ENCODE assay signal across 37 cellular contexts in the genomic region with DNA sequence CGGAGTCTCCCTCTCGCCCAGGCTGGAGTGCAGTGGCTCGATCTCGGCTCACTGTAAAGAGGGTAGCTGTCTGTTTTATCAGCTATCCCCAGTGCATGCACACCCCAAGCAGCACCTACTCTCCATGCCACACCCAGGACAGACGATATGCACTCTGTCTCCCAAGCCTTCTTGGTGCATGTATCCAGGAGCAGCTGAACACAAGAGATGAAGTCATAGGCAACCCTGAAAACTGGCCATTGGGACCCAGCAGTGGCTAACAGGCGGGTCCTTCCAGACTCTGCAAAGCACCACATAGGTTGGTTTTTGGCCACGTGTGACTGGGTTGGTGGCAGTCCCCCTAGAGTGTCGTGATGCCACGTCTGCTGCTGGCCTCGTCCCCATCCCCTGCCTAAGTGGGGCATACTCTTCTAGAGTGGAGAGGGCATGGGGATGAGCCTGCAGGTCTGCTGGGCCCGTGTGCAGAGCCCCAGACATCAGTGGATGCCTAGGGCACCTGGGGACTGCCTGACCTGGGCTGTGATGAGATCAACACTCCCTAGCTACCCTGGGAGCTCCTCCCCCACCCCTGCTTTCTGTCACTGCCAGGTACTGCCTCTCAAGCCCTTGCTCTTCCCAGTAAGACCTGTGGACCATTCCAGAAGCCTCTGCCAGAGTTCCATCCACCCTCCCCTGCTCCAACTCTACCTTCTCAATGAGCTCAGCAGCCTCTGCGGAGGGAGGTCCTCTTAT. TPM values are rescaled to one million over a fixed set of nuclear protein-coding genes. Genes with fewer than 3 reads are reported as not detected.
DNase-seq lines count a peak whose midpoint lies in the region; TF ChIP-seq lines count a peak whose summit lies in the region.
"Had no signal": no experiment of that assay in that cellular context is flagged by ENCODE, and none has a peak within 500 bp of the region (broad histone marks: within the 10 kb centered on the region; RNA-seq: fewer than 3 reads in every experiment).

No MANE protein-coding gene starts in this region.

- no peak overlapping the region for H3K18ac ChIP-seq in neuronal stem cell (ENCODE audit: low read length)

- no peak overlapping the region for H2BK15ac ChIP-seq in neuronal stem cell (ENCODE audit: low read length)

- H3K9me3 Mint-ChIP-seq in endothelial cell (ENCODE audit: unreplicated experiment), result no peaks in the 10 kb centered on the region
- H3K9me3 Mint-ChIP-seq: activated CD4-positive, alpha-beta T cell treated with anti-CD3 and anti-CD28 coated beads, Interleukin-2, amount 10 ng/mL, durations not matched to agents 24 days and 14 days; activated T-cell treated with anti-CD3 and anti-CD28 coated beads, Interleukin-2, amount 50 U/mL, for 24 hours had no signal

- H3K79me1 ChIP-seq in neuronal stem cell (ENCODE audit: low read depth, low read length), result peaks cover 4% of the 10 kb centered on the region

- H3K4me3 Mint-ChIP-seq in endothelial cell (ENCODE audit: unreplicated experiment), result peak overlapping the region; percentile 59
- H3K4me3 Mint-ChIP-seq: activated CD4-positive, alpha-beta T cell treated with anti-CD3 and anti-CD28 coated beads, Interleukin-2, amount 10 ng/mL, durations not matched to agents 24 days and 14 days; activated naive CD8-positive, alpha-beta T cell treated with anti-CD3 and anti-CD28 coated beads, Interleukin-2, amount 10 ng/mL, durations not matched to agents 7 days and 5 days; activated T-cell treated with anti-CD3 and anti-CD28 coated beads, Interleukin-2, amount 50 U/mL, for 24 hours; HFFc6 had no signal

- peaks cover 0 to 3% of the 10 kb centered on the region in 2 donors for H3K36me3 ChIP-seq in neuronal stem cell (replicated peaks in 1 of 2; ENCODE audit: control insufficient read depth in 2 of 2, insufficient read depth in 2 of 2, low read length in 2 of 2)
- H3K36me3 ChIP-seq: ascending aorta, cardiac muscle cell, MG63, neutrophil had no signal

- no peak overlapping the region for H4K8ac ChIP-seq in neuronal stem cell (ENCODE audit: low read depth, low read length)

- peak overlapping the region; percentile 45 for H3K23ac ChIP-seq in neuronal stem cell (ENCODE audit: low read depth, low read length, poor library complexity)

- no peak for TF ChIP-seq CTCF in endothelial cell (IDR thresholded peaks at IDR 0.05; ENCODE audit: unreplicated experiment)

- DNase-seq in DMS53 (lab: John Stamatoyannopoulos, UW), result peak; percentile 50
- DNase-seq in DMS53 treated with DMSO at 0.1 percent for 48 hours (lab: John Stamatoyannopoulos, UW; ENCODE audit: unreplicated experiment), result no peak
- peak; percentile 15 for DNase-seq in NCI-H69 (lab: John Stamatoyannopoulos, UW)
- DNase-seq in endothelial cell (ENCODE audit: low spot score), result no peak
- DNase-seq in neuronal stem cell (ENCODE audit: low spot score), result no peak
- no peak for DNase-seq in Kasumi-1 (lab: John Stamatoyannopoulos, UW)
- no peak for DNase-seq in activated CD8-positive, alpha-beta memory T cell treated with anti-CD3 and anti-CD28 coated beads, Interleukin-2, amount 50 U/mL, for 4 hours
- DNase-seq in NCI-H226, result no peak
- DNase-seq: activated CD4-positive, alpha-beta T cell treated with anti-CD3 and anti-CD28 coated beads, Interleukin-2, amount 10 ng/mL, durations not matched to agents 24 days and 14 days; activated gamma-delta T cell treated with Interleukin-2 at 50 U/mL for 16 hours; activated naive CD8-positive, alpha-beta T cell treated with anti-CD3 and anti-CD28 coated beads, Interleukin-2, amount 10 ng/mL, durations not matched to agents 7 days and 5 days; activated T-cell treated with anti-CD3 and anti-CD28 coated beads, Interleukin-2, amount 50 U/mL, for 24 hours; Calu3; cortex of kidney; effector memory CD4-positive, alpha-beta T cell; HFFc6; KG1; kidney glomerular epithelial cell; MG63; NCI-H1105; NCI-H187; NCI-H2171 treated with DMSO at 0.1 percent for 48 hours; Right ventricle myocardium superior; stimulated activated CD4-positive, alpha-beta T cell treated with anti-CD3 and anti-CD28 coated beads, Interleukin-1b, Interleukin-23, amount 100 ng/mL, for 48 hours; stimulated activated naive CD8-positive, alpha-beta T cell treated with anti-CD3 and anti-CD28 coated beads, Interleukin-15, Interleukin-2, amounts not matched to agents 100 U/mL and 50 U/mL, for 24 hours; testis had no signal

- H2BK12ac ChIP-seq in neuronal stem cell (ENCODE audit: low read length), result no peak overlapping the region

- H4K91ac ChIP-seq in neuronal stem cell (ENCODE audit: low read depth, low read length, poor library complexity), result no peak overlapping the region

- H2AK5ac ChIP-seq in neuronal stem cell (ENCODE audit: low read depth, low read length), result no peak overlapping the region

- H3K4me1 ChIP-seq in neuronal stem cell (ENCODE audit: control insufficient read depth in 2 of 2, insufficient read depth in 1 of 2, low read depth in 1 of 2, low read length in 2 of 2), result peaks cover 0 to 4% of the 10 kb centered on the region in 2 donors
- H3K4me1 ChIP-seq: ascending aorta, testis had no signal

- H3K4me3 ChIP-seq in neuronal stem cell (ENCODE audit: low read length in 2 of 2), result no peak overlapping the region
- H3K4me3 ChIP-seq: ascending aorta, cardiac muscle cell, MG63, smooth muscle cell, testis had no signal

- peaks cover 11 to 12% of the 10 kb centered on the region in 2 donors for H3K9me3 ChIP-seq in neuronal stem cell (replicated peaks in 1 of 2; ENCODE audit: control insufficient read depth in 2 of 2, insufficient read depth in 1 of 2, low read depth in 1 of 2, low read length in 2 of 2)
- H3K9me3 ChIP-seq: testis had no signal

- peaks cover 24% of the 10 kb centered on the region for H3K27me3 Mint-ChIP-seq in endothelial cell (ENCODE audit: unreplicated experiment)

- no peak overlapping the region for H3K27ac ChIP-seq in neuronal stem cell (replicated peaks; ENCODE audit: low read length)
- H3K27ac ChIP-seq: 22Rv1, ascending aorta, cardiac muscle cell, neutrophil, testis had no signal

- H3K14ac ChIP-seq in neuronal stem cell (ENCODE audit: low read length), result no peak overlapping the region

- peaks cover 3% of the 10 kb centered on the region for H3K36me3 Mint-ChIP-seq in endothelial cell (ENCODE audit: low read depth, unreplicated experiment)

- H2AFZ ChIP-seq in neuronal stem cell (ENCODE audit: low read length), result no peak overlapping the region

- H3K4me2 ChIP-seq in neuronal stem cell (ENCODE audit: insufficient read depth, low read length, poor library complexity, severe bottlenecking), result no peak overlapping the region
- H3K4me2 ChIP-seq: smooth muscle cell had no signal

- no CpG with 5 or more reads among the region's 12 CpGs for WGBS in neuronal stem cell (ENCODE audit: extremely low coverage in 2 of 2, insufficient read length in 2 of 2, insufficient replicate concordance in 1 of 2), 2 donors

- H2BK5ac ChIP-seq in neuronal stem cell (ENCODE audit: low read length), result peak overlapping the region; percentile 22

- H3K4me1 Mint-ChIP-seq in endothelial cell (ENCODE audit: unreplicated experiment), result peaks cover 2% of the 10 kb centered on the region
- H3K4me1 Mint-ChIP-seq: activated CD4-positive, alpha-beta T cell treated with anti-CD3 and anti-CD28 coated beads, Interleukin-2, amount 10 ng/mL, durations not matched to agents 24 days and 14 days had no signal

- no peak overlapping the region for H3K4ac ChIP-seq in neuronal stem cell (ENCODE audit: low read length)

- H3K27me3 ChIP-seq in neuronal stem cell (ENCODE audit: control insufficient read depth in 3 of 3, insufficient read depth in 3 of 3, low read depth in 1 of 3, low read length in 3 of 3), result peaks cover 14 to 30% (median 22%) of the 10 kb centered on the region in 3 experiments
- H3K27me3 ChIP-seq: ascending aorta, MG63, testis had no signal

- H3K9ac ChIP-seq in neuronal stem cell (ENCODE audit: low read depth, low read length, poor library complexity), result no peak overlapping the region

- H2BK120ac ChIP-seq in neuronal stem cell (ENCODE audit: low read depth, low read length), result no peak overlapping the region

- no peak overlapping the region for H3K27ac Mint-ChIP-seq in endothelial cell (ENCODE audit: unreplicated experiment)
- H3K27ac Mint-ChIP-seq: activated CD4-positive, alpha-beta T cell treated with anti-CD3 and anti-CD28 coated beads, Interleukin-2, amount 10 ng/mL, durations not matched to agents 24 days and 14 days; activated naive CD8-positive, alpha-beta T cell treated with anti-CD3 and anti-CD28 coated beads, Interleukin-2, amount 10 ng/mL, durations not matched to agents 7 days and 5 days; activated T-cell treated with anti-CD3 and anti-CD28 coated beads, Interleukin-2, amount 50 U/mL, for 24 hours; HFFc6 had no signal

RNA-seq across cellular contexts. Expression of gene PDE6G, which starts 9.3 kb away (rescaled TPM):
- 1.1 TPM for total RNA-seq in endothelial cell (ENCODE audit: unreplicated experiment)
- 0.07 TPM for polyA plus RNA-seq in neuronal stem cell (2013, experiment 1 of 2)
- not detected for polyA plus RNA-seq in neuronal stem cell (2013, experiment 2 of 2)
- total RNA-seq: ascending aorta, Calu3, esophagus mucosa, fibroblast of villous mesenchyme, myocyte, posterior vena cava, Right ventricle myocardium superior, urinary bladder had no signal
- polyA plus RNA-seq: right cardiac atrium had no signal

RNA-seq across cellular contexts. Expression of gene TSPAN10, which starts 10.0 kb away (rescaled TPM):
- total RNA-seq in endothelial cell (ENCODE audit: unreplicated experiment), result 2.5 TPM
- 1.3 TPM for polyA plus RNA-seq in neuronal stem cell (2013, experiment 1 of 2)
- polyA plus RNA-seq in neuronal stem cell (2013, experiment 2 of 2), result 1.1 TPM
- total RNA-seq: ascending aorta had no signal

RNA-seq across cellular contexts. Expression of gene NPLOC4, which starts 10.1 kb away (rescaled TPM):
- 133 TPM for total RNA-seq in endothelial cell (ENCODE audit: unreplicated experiment)
- polyA plus RNA-seq in neuronal stem cell (2013, experiment 1 of 2), result 54.2 TPM
- 54.2 TPM for polyA plus RNA-seq in neuronal stem cell (2013, experiment 2 of 2)

RNA-seq across cellular contexts. Expression of gene OXLD1, which starts 19.4 kb away (rescaled TPM):
- 22.4 TPM for total RNA-seq in endothelial cell (ENCODE audit: unreplicated experiment)
- polyA plus RNA-seq in neuronal stem cell (2013, experiment 1 of 2), result 26.1 TPM
- 25.4 TPM for polyA plus RNA-seq in neuronal stem cell (2013, experiment 2 of 2)

RNA-seq across cellular contexts. Expression of gene CCDC137, which starts 19.5 kb away (rescaled TPM):
- total RNA-seq in endothelial cell (ENCODE audit: unreplicated experiment), result 31.8 TPM
- polyA plus RNA-seq in neuronal stem cell (2013, experiment 1 of 2), result 19.1 TPM
- polyA plus RNA-seq in neuronal stem cell (2013, experiment 2 of 2), result 19.1 TPM

Comparison
In these comparisons a context has a peak if more than half of its experiments do, and no peak if none do; other contexts are left out.
1. DNase-seq: peak in DMS53 (single experiment) and NCI-H69 (single experiment); none in DMS53 treated with DMSO at 0.1 percent for 48 hours (single experiment), endothelial cell (single experiment), neuronal stem cell (single experiment), Kasumi-1 (0 of 2), activated CD8-positive, alpha-beta memory T cell treated with anti-CD3 and anti-CD28 coated beads, Interleukin-2, amount 50 U/mL, for 4 hours (single experiment) and NCI-H226 (single experiment).